ENCODE assay signal across 18 cellular contexts in genomic region chr2:55914786-55915185, GRCh38. TPM values are rescaled to one million over a fixed set of nuclear protein-coding genes. Genes with fewer than 3 reads are reported as not detected.
DNase-seq lines count a peak whose midpoint lies in the region; ATAC-seq, FAIRE-seq and TF ChIP-seq lines count a peak whose summit lies in the region.
"Had no signal": no experiment of that assay in that cellular context is flagged by ENCODE, and none has a peak within 500 bp of the region (broad histone marks: within the 10 kb centered on the region; RNA-seq: fewer than 3 reads in every experiment).

No MANE protein-coding gene starts in this region.

- peaks cover 100% of the 10 kb centered on the region for H3K79me2 ChIP-seq in endothelial cell of umbilical vein (ENCODE audit: control insufficient read depth, insufficient read depth, low read length)

- CTCF ChIA-PET in endothelial cell of umbilical vein (lab: Charles Lee) = interaction anchor here (1.0 to 1.1 kb wide), 2 partner anchors 13 to 46 kb away, joined by 4 to 5 read pairs; no protein-coding TSS in a partner anchor

- H4K20me1 ChIP-seq in endothelial cell of umbilical vein (replicated peaks; ENCODE audit: control insufficient read depth, extremely low read depth, insufficient read depth, low read length) = peaks cover 3% of the 10 kb centered on the region
- H4K20me1 ChIP-seq: BLaER1 had no signal

- H3K9ac ChIP-seq in adipocyte (ENCODE audit: low read length) (no peak overlapping the region), endothelial cell of umbilical vein (replicated peaks; ENCODE audit: extremely low read depth, insufficient read depth, low read length) (peak overlapping the region; percentile 83)
- H3K9ac ChIP-seq: BLaER1 had no signal

- H3K4me1 ChIP-seq in adipocyte (ENCODE audit: control insufficient read depth, insufficient read depth, low read length) (peaks cover 13% of the 10 kb centered on the region), endothelial cell of umbilical vein (ENCODE audit: control insufficient read depth, extremely low read depth, insufficient read depth, low read length) (peaks cover 92% of the 10 kb centered on the region), thoracic aorta (ENCODE audit: control insufficient read depth in 1 of 2, low read depth in 2 of 2) (peaks cover 26 to 88% of the 10 kb centered on the region in 2 donors), body of pancreas (no peaks in the 10 kb centered on the region)
- H3K4me1 ChIP-seq: BLaER1, HAP-1 had no signal

- WGBS in body of pancreas, 2 donors = 88 to 94% methylated on average over 1 of the region's 1 CpG

- ATAC-seq in thoracic aorta (ENCODE audit: insufficient number of reproducible peaks, low FRiP score, low read depth) (no peak), body of pancreas (no peak), HG03439 (IDR thresholded peaks at IDR 0.05; ENCODE audit: unreplicated experiment) (no peak)

- DNase-seq in adipocyte (ENCODE audit: low read depth) = no peak
- peak; percentile 43 for DNase-seq in endothelial cell of umbilical vein (ENCODE audit: low read depth, low spot score)
- peak; percentile 34 for DNase-seq in fibroblast of the aortic adventitia (ENCODE audit: low read depth)
- no peak for DNase-seq in thoracic aorta (ENCODE audit: low spot score)
- DNase-seq in iPS-NIHi7 (ENCODE audit: extremely low spot score) = no peak
- DNase-seq in COLO829 (ENCODE audit: low spot score) = no peak
- DNase-seq in body of pancreas = no peak
- DNase-seq: Calu3; CD4-positive, alpha-beta memory T cell; DMS79 treated with DMSO at 0.1 percent for 48 hours; GF-D8; KBM-7 had no signal

- TF ChIP-seq POLR2A in endothelial cell of umbilical vein (IDR thresholded peaks at IDR 0.05; ENCODE audit: low read depth, low read length) (peak; percentile 62), body of pancreas (IDR thresholded peaks at IDR 0.05) (no peak)

- no peaks in the 10 kb centered on the region for H3K9me3 ChIP-seq in adipocyte (ENCODE audit: control insufficient read depth, low read length)
- H3K9me3 ChIP-seq in endothelial cell of umbilical vein (replicated peaks; ENCODE audit: control insufficient read depth, insufficient read depth, low read length) = no peaks in the 10 kb centered on the region
- no peaks in the 10 kb centered on the region for H3K9me3 ChIP-seq in thoracic aorta
- H3K9me3 ChIP-seq in body of pancreas = no peaks in the 10 kb centered on the region
- H3K9me3 ChIP-seq: BLaER1, HAP-1 had no signal

- POLR2A ChIA-PET in endothelial cell of umbilical vein (lab: Charles Lee) = interaction anchor here (1.1 to 1.2 kb wide), 2 partner anchors 9 to 78 kb away, joined by 3 read pairs; partner anchors contain the start of gene EFEMP1

- H3K27me3 ChIP-seq in adipocyte (replicated peaks; ENCODE audit: control insufficient read depth, insufficient read depth, low read length) (no peaks in the 10 kb centered on the region), endothelial cell of umbilical vein (ENCODE audit: control insufficient read depth in 2 of 2, insufficient read depth in 2 of 2, low read length in 2 of 2) (no peaks in the 10 kb centered on the region), thoracic aorta (replicated peaks; ENCODE audit: insufficient read depth) (no peaks in the 10 kb centered on the region), body of pancreas (no peaks in the 10 kb centered on the region)
- H3K27me3 ChIP-seq: BLaER1 had no signal

- dilution Hi-C loops in endothelial cell of umbilical vein (cut with MboI; ENCODE audit: extremely low pct_ligation_motif_present, low sequenced_read_pairs) = no loop called here

- peaks cover 75% of the 10 kb centered on the region for H3K36me3 ChIP-seq in adipocyte (ENCODE audit: control insufficient read depth, insufficient read depth, low read length, severe bottlenecking)
- H3K36me3 ChIP-seq in endothelial cell of umbilical vein (ENCODE audit: control insufficient read depth in 2 of 2, extremely low read depth in 1 of 2, insufficient read depth in 2 of 2, low read length in 2 of 2) = peaks cover 41 to 57% of the 10 kb centered on the region in 2 experiments
- H3K36me3 ChIP-seq in thoracic aorta = peaks cover 8% of the 10 kb centered on the region
- no peaks in the 10 kb centered on the region for H3K36me3 ChIP-seq in body of pancreas (replicated peaks in 1 of 2; ENCODE audit: insufficient read depth in 1 of 2, low read depth in 2 of 2)
- H3K36me3 ChIP-seq: HAP-1 had no signal

- H2AFZ ChIP-seq in endothelial cell of umbilical vein (ENCODE audit: low read depth, low read length) = no peak overlapping the region

- peak overlapping the region; percentile 99 for H3K4me2 ChIP-seq in endothelial cell of umbilical vein (ENCODE audit: insufficient read depth, low read length)
- H3K4me2 ChIP-seq: BLaER1 had no signal

- TF ChIP-seq CTCF in endothelial cell of umbilical vein (IDR thresholded peaks at IDR 0.05; ENCODE audit: extremely low read depth in 1 of 2, insufficient read depth in 1 of 2, low read depth in 1 of 2, low read length in 2 of 2) (no peak), fibroblast of the aortic adventitia (IDR thresholded peaks at IDR 0.05; ENCODE audit: insufficient read depth, low read length) (no peak), thoracic aorta (IDR thresholded peaks at IDR 0.05) (no peak), body of pancreas (IDR thresholded peaks at IDR 0.05) (no peak)

- FAIRE-seq in endothelial cell of umbilical vein (lab: Jason Lieb, UNC) = no peak
- FAIRE-seq: A204.1, HTR-8/SVneo had no signal

- intact Hi-C loops in endothelial cell of umbilical vein (cut with micrococcal nuclease) = loop anchor here (1.0 kb wide), 2 partner anchors 47 to 95 kb away; no protein-coding TSS in a partner anchor
- intact Hi-C loops in body of pancreas (cut with DNase I) = no loop called here

- BruUV-seq in endothelial cell of umbilical vein (replicated peaks; lab: Mats Ljungman, UMichigan) = no TSS peak

- H3K27ac ChIP-seq in endothelial cell of umbilical vein (ENCODE audit: insufficient read depth, low read depth, low read length) (peak overlapping the region; percentile 82), thoracic aorta (peak overlapping the region in 1 of 2 donors; percentile 20), body of pancreas (no peak overlapping the region)
- H3K27ac ChIP-seq: BLaER1 had no signal

- no peaks in the 10 kb centered on the region for H3K9me1 ChIP-seq in endothelial cell of umbilical vein (replicated peaks; ENCODE audit: control insufficient read depth, extremely low read depth, insufficient read depth, low read length)

- H3K4me3 ChIP-seq in adipocyte (ENCODE audit: low read length) = peak overlapping the region; percentile 60
- peak overlapping the region; percentile 37 to 97 (median 57) for H3K4me3 ChIP-seq in endothelial cell of umbilical vein (replicated peaks in 1 of 3; ENCODE audit: insufficient read depth in 1 of 3, low read depth in 1 of 3, low read length in 3 of 3)
- peak overlapping the region; percentile 51 for H3K4me3 ChIP-seq in fibroblast of the aortic adventitia (ENCODE audit: low read depth, low read length)
- peak overlapping the region; percentile 54 for H3K4me3 ChIP-seq in thoracic aorta
- no peak overlapping the region for H3K4me3 ChIP-seq in body of pancreas
- H3K4me3 ChIP-seq: BLaER1, HAP-1 had no signal

TF ChIP-seq in endothelial cell of umbilical vein, 7 proteins besides CTCF, POLR2A, EP300 and RAD21:
- TF ChIP-seq MAX (IDR thresholded peaks at IDR 0.05; ENCODE audit: insufficient read depth, insufficient read length) (no peak), JUN (IDR thresholded peaks at IDR 0.05; ENCODE audit: borderline replicate concordance, insufficient read depth, insufficient read length, low read depth) (no peak), POLR2AphosphoS5 (IDR thresholded peaks at IDR 0.05; ENCODE audit: insufficient read depth, low read depth, low read length) (peak; percentile 42)
TF ChIP-seq in endothelial cell of umbilical vein: peak in this region for 1.

RNA-seq across cellular contexts. Expression of gene EFEMP1, which starts 8.8 kb away (rescaled TPM):
- total RNA-seq in endothelial cell of umbilical vein = 2,354 and 2,981 TPM in 2 replicates
- polyA plus RNA-seq in endothelial cell of umbilical vein = 10,356 and 11,813 TPM in 2 replicates
- 7,787 and 8,501 TPM in 2 replicates for polyA plus RNA-seq in endothelial cell of umbilical vein (2011; cell fraction: cytosol; rRNA removed)
- polyA plus RNA-seq in endothelial cell of umbilical vein (2011; cell fraction: nucleus; rRNA removed) = 6,181 and 7,713 TPM in 2 replicates
- 2,631 and 3,819 TPM in 2 replicates for polyA plus RNA-seq in endothelial cell of umbilical vein (2012)
- polyA minus RNA-seq in endothelial cell of umbilical vein = 9,211 and 9,669 TPM in 2 replicates
- 38.8 TPM for polyA minus RNA-seq in endothelial cell of umbilical vein (2011; cell fraction: cytosol; rRNA and poly(A)+ RNA removed)
- polyA minus RNA-seq in endothelial cell of umbilical vein (2011; cell fraction: nucleus; rRNA and poly(A)+ RNA removed) = 5,639 and 5,640 TPM in 2 replicates
- total RNA-seq in fibroblast of the aortic adventitia (ENCODE audit: low replicate concordance) = 652 and 1,009 TPM in 2 replicates
- 1,000 to 10,000 TPM; 1,782 to 2,754 TPM for total RNA-seq in thoracic aorta
- total RNA-seq in body of pancreas = 100 to 1,000 TPM in 1 of 2 donors, 10 to 100 TPM in 1; 25.1 to 129 TPM
- total RNA-seq: CD4-positive, alpha-beta memory T cell had no signal
- polyA plus RNA-seq: CD14-positive monocyte; CD4-positive, alpha-beta memory T cell had no signal

Comparison
In these comparisons a context has a peak if more than half of its experiments do, and no peak if none do; other contexts are left out.
1. DNase-seq: peak in endothelial cell of umbilical vein (single experiment) and fibroblast of the aortic adventitia (single experiment); none in adipocyte (single experiment), thoracic aorta (single experiment), iPS-NIHi7 (single experiment), COLO829 (single experiment) and body of pancreas (0 of 4).
2. H3K4me3 ChIP-seq: peak in adipocyte (single experiment), endothelial cell of umbilical vein (3 of 3), fibroblast of the aortic adventitia (single experiment) and thoracic aorta (single experiment); none in body of pancreas (0 of 2).